ENCODE assay signal across 25 cellular contexts in the genomic region with DNA sequence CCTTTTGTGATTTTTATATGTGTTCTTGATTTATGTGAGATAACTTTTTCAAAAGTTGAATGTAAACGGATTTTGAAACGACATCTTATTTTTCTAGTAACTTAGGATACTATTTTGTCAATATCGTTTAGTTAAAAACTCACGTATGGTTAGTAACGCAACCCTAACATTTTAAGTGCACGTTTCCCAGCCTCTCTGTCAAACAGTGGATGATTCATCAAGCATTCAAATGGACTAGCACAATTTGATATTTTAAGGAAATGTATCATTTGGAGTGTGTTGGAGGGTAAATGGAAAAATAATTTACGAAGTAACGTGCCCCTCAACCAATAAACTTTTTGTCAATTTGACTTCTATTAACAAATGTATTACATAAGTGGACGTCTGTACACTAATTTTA. TPM values are rescaled to one million over a fixed set of nuclear protein-coding genes. Genes with fewer than 3 reads are reported as not detected.
DNase-seq lines count a peak whose midpoint lies in the region; ATAC-seq, FAIRE-seq and TF ChIP-seq lines count a peak whose summit lies in the region.
"Had no signal": no experiment of that assay in that cellular context is flagged by ENCODE, and none has a peak within 500 bp of the region (broad histone marks: within the 10 kb centered on the region; RNA-seq: fewer than 3 reads in every experiment).

No MANE protein-coding gene starts in this region.

- H4K20me1 ChIP-seq in HCT116 (ENCODE audit: insufficient read depth) (no peaks in the 10 kb centered on the region), keratinocyte (ENCODE audit: control insufficient read depth, extremely low read depth, insufficient read depth, low read length) (no peaks in the 10 kb centered on the region), GM23248 (ENCODE audit: insufficient read depth) (no peaks in the 10 kb centered on the region)
- H4K20me1 ChIP-seq: BLaER1 treated with 17β-estradiol and CSF1 and Interleukin-3, amounts not matched to agents 10 nM and 100 nM had no signal

- H3K4me1 ChIP-seq in HCT116 (ENCODE audit: control insufficient read depth in 1 of 2, insufficient read depth in 2 of 2, low read length in 2 of 2) (peaks cover 10 to 22% of the 10 kb centered on the region in 2 experiments), keratinocyte (ENCODE audit: control insufficient read depth, extremely low read depth, insufficient read depth, low read length) (peaks cover 28% of the 10 kb centered on the region), GM23248 (ENCODE audit: insufficient read depth) (peaks cover 15% of the 10 kb centered on the region)
- H3K4me1 ChIP-seq: BE2C, HAP-1 had no signal

- H2AFZ ChIP-seq in HCT116 (ENCODE audit: low read depth, low read length, poor library complexity, severe bottlenecking) (peak overlapping the region; percentile 5), keratinocyte (ENCODE audit: control insufficient read depth, low read length) (no peak overlapping the region), GM23248 (no peak overlapping the region)

- CTCF ChIA-PET in HCT116 (lab: Charles Lee): interaction anchor here (1.6 kb wide), 1 partner anchor 32 kb away, joined by 6 read pairs; no protein-coding TSS in a partner anchor

- no peak overlapping the region for H3K9ac ChIP-seq in HCT116 (ENCODE audit: low read length)
- H3K9ac ChIP-seq in keratinocyte (ENCODE audit: control insufficient read depth, extremely low read depth, insufficient read depth, low read length): no peak overlapping the region
- H3K9ac ChIP-seq in GM23248: no peak overlapping the region
- H3K9ac ChIP-seq: BLaER1 treated with 17β-estradiol and CSF1 and Interleukin-3, amounts not matched to agents 10 nM and 100 nM had no signal

- FAIRE-seq in keratinocyte (lab: Jason Lieb, UNC): no peak
- FAIRE-seq: A549, D721Med, GM19239, H54 had no signal

- in situ Hi-C loops in GM23248 (cut with MboI): no loop called here

- no peaks in the 10 kb centered on the region for H3K9me1 ChIP-seq in keratinocyte (ENCODE audit: control insufficient read depth, extremely low read depth, insufficient read depth, low read length)

- TF ChIP-seq POLR2A in HCT116 (IDR thresholded peaks at IDR 0.05; ENCODE audit: borderline replicate concordance, extremely low read depth, insufficient read depth, insufficient read length): no peak

- TF ChIP-seq RAD21 in HCT116 (IDR thresholded peaks at IDR 0.05; ENCODE audit: low read depth): no peak

- no peak overlapping the region for H3K4me2 ChIP-seq in HCT116 (ENCODE audit: low read length)
- H3K4me2 ChIP-seq in keratinocyte (ENCODE audit: control insufficient read depth, extremely low read depth, insufficient read depth, low read depth, low read length): peak overlapping the region; percentile 23
- H3K4me2 ChIP-seq in GM23248 (ENCODE audit: unreplicated experiment): no peak overlapping the region
- H3K4me2 ChIP-seq: A549; BLaER1 treated with 17β-estradiol and CSF1 and Interleukin-3, amounts not matched to agents 10 nM and 100 nM had no signal

- BruUV-seq in HCT116 (replicated peaks; lab: Mats Ljungman, UMichigan): no TSS peak

- H3K79me2 ChIP-seq in HCT116 (ENCODE audit: insufficient read depth, low read length): no peaks in the 10 kb centered on the region
- H3K79me2 ChIP-seq in keratinocyte (ENCODE audit: control insufficient read depth, insufficient read depth, low read length): no peaks in the 10 kb centered on the region
- H3K79me2 ChIP-seq in GM23248 (ENCODE audit: insufficient read depth): no peaks in the 10 kb centered on the region

- WGBS in GM23248 (ENCODE audit: low coverage in 1 of 2, low lambda C conversion rate in 2 of 2, missing lambda C conversion rate in 2 of 2), 2 experiments: 96 to 97% methylated on average over 9 of the region's 9 CpGs

- H3K9me3 ChIP-seq in HCT116 (ENCODE audit: control insufficient read depth in 1 of 2, insufficient read depth in 1 of 2, low read depth in 1 of 2, low read length in 2 of 2) (no peaks in the 10 kb centered on the region), keratinocyte (ENCODE audit: control insufficient read depth, low read depth, low read length) (no peaks in the 10 kb centered on the region), GM23248 (ENCODE audit: low read depth) (no peaks in the 10 kb centered on the region)
- H3K9me3 ChIP-seq: A549; BE2C; BLaER1 treated with 17β-estradiol and CSF1 and Interleukin-3, amounts not matched to agents 10 nM and 100 nM; HAP-1 had no signal

- RAD21 ChIA-PET in HCT116 (lab: Charles Lee; ENCODE audit: low non-redundant PET in 1 of 2, low total read pairs in 2 of 2, uncharacterized antibody in 2 of 2, unreplicated experiment in 2 of 2): no interaction called here

- DNase-seq in HCT116 (ENCODE audit: low read depth, low spot score): no peak
- DNase-seq in dermis blood vessel endothelial cell: peak; percentile 54
- DNase-seq in keratinocyte (ENCODE audit: low read depth, low spot score): no peak
- no peak for DNase-seq in NK-92 treated with Interleukin-12 subunit alpha and Interleukin-12 subunit beta, amount 100 ng/mL, for 24 hours (lab: John Stamatoyannopoulos, UW)
- DNase-seq in NCI-H1694 treated with DMSO at 0.1 percent for 48 hours (lab: John Stamatoyannopoulos, UW): no peak
- DNase-seq in GM23248: no peak
- DNase-seq: 8988T; ACHN; AML-193; BE2C; CD4-positive, alpha-beta T cell; CD8-positive, alpha-beta memory T cell; DMS 273 treated with DMSO at 0.1 percent for 48 hours; DMS79; EL; GDM1; GOT3 had no signal

- intact Hi-C loops in HCT116 (cut with micrococcal nuclease): no loop called here

- H3K36me3 ChIP-seq in HCT116 (ENCODE audit: control insufficient read depth in 1 of 2, insufficient read depth in 2 of 2, low read length in 2 of 2): no peaks in the 10 kb centered on the region
- H3K36me3 ChIP-seq in keratinocyte (ENCODE audit: control insufficient read depth in 2 of 2, extremely low read depth in 1 of 2, insufficient read depth in 2 of 2, low read length in 2 of 2): no peaks in the 10 kb centered on the region
- H3K36me3 ChIP-seq in GM23248 (ENCODE audit: low read depth): 0 out of 2 replicates have a peak, but pooled peaks cover under 1% of the 10 kb centered on the region
- H3K36me3 ChIP-seq: BE2C, HAP-1 had no signal

- H3K27ac ChIP-seq in HCT116 (ENCODE audit: low read depth, low read length) (no peak overlapping the region), keratinocyte (ENCODE audit: control insufficient read depth, insufficient read depth, low read length) (no peak overlapping the region), GM23248 (no peak overlapping the region)
- H3K27ac ChIP-seq: A549; BLaER1 treated with 17β-estradiol and CSF1 and Interleukin-3, amounts not matched to agents 10 nM and 100 nM had no signal

- POLR2A ChIA-PET in HCT116 (lab: Charles Lee): no interaction called here

- no peak for TF ChIP-seq CTCF in HCT116 (IDR thresholded peaks at IDR 0.05 in 2 of 3, conservative IDR thresholded peaks at IDR 0.05 in 1 of 3; ENCODE audit: borderline replicate concordance in 1 of 3, insufficient read depth in 1 of 3, low read depth in 2 of 3, low read length in 2 of 3)
- no peak for TF ChIP-seq CTCF in keratinocyte (optimal IDR thresholded peaks at IDR 0.05 in 1 of 3, IDR thresholded peaks at IDR 0.05 in 1 of 3, conservative IDR thresholded peaks at IDR 0.05 in 1 of 3; ENCODE audit: extremely low read depth in 1 of 3, insufficient read depth in 2 of 3, low read length in 3 of 3)

- H3K27me3 ChIP-seq in HCT116 (ENCODE audit: insufficient read depth, low read length) (no peaks in the 10 kb centered on the region), keratinocyte (ENCODE audit: control insufficient read depth, extremely low read depth, insufficient read depth, low read length) (no peaks in the 10 kb centered on the region), GM23248 (replicated peaks; ENCODE audit: insufficient read depth) (no peaks in the 10 kb centered on the region)
- H3K27me3 ChIP-seq: BE2C; BLaER1 treated with 17β-estradiol and CSF1 and Interleukin-3, amounts not matched to agents 10 nM and 100 nM had no signal

- ATAC-seq in HCT116: no peak
- ATAC-seq: GM12878 had no signal

- H3K4me3 ChIP-seq in HCT116 (replicated peaks in 1 of 2; ENCODE audit: low read depth in 1 of 2, low read length in 2 of 2) (no peak overlapping the region), keratinocyte (ENCODE audit: control insufficient read depth in 2 of 3, extremely low read depth in 1 of 3, insufficient read depth in 2 of 3, low read depth in 1 of 3, low read length in 3 of 3) (no peak overlapping the region), GM23248 (no peak overlapping the region)
- H3K4me3 ChIP-seq: A549; BLaER1 treated with 17β-estradiol and CSF1 and Interleukin-3, amounts not matched to agents 10 nM and 100 nM; GM12878; HAP-1 had no signal

- dilution Hi-C loops in keratinocyte (cut with MboI; ENCODE audit: extremely low pct_ligation_motif_present, low sequenced_read_pairs): no loop called here

- H3F3A ChIP-seq in GM23248 (ENCODE audit: insufficient read depth): peaks cover 9% of the 10 kb centered on the region

- H3K9me2 ChIP-seq in HCT116 (ENCODE audit: insufficient read depth) (no peaks in the 10 kb centered on the region), GM23248 (ENCODE audit: insufficient read depth) (no peaks in the 10 kb centered on the region)

RNA-seq across cellular contexts. Expression of a gene that starts 23.3 kb away (rescaled TPM):
- total RNA-seq in HCT116 (2021; ENCODE audit: unreplicated experiment): not detected
- polyA plus RNA-seq in HCT116 (2012): not detected in 2 replicates
- not detected in 2 replicates for total RNA-seq in dermis blood vessel endothelial cell
- polyA plus RNA-seq in keratinocyte: not detected in 3 replicates
- not detected for polyA plus RNA-seq in keratinocyte (2011; ENCODE audit: low read depth)
- not detected in 2 replicates for polyA plus RNA-seq in keratinocyte (2011; cell fraction: cytosol; rRNA removed)
- not detected in 2 replicates for polyA plus RNA-seq in keratinocyte (2011; cell fraction: nucleus; rRNA removed)
- not detected in 2 replicates for polyA plus RNA-seq in keratinocyte (2012; ENCODE audit: low replicate concordance)
- polyA minus RNA-seq in keratinocyte: not detected in 3 replicates
- polyA minus RNA-seq in keratinocyte (2011; cell fraction: cytosol; rRNA and poly(A)+ RNA removed): not detected
- not detected in 2 replicates for polyA minus RNA-seq in keratinocyte (2011; cell fraction: nucleus; rRNA and poly(A)+ RNA removed)
- not detected in 2 replicates for total RNA-seq in GM23248 (2014; rRNA removed; shearing (Covaris generic))
- not detected in 2 replicates for polyA plus RNA-seq in GM23248 (2016; fragmentation: Nextera tagmentation; extraction: Ambion mirVana)
- total RNA-seq: CD4-positive, alpha-beta T cell; CD8-positive, alpha-beta memory T cell; GM12878 had no signal
- polyA plus RNA-seq: A549; CD14-positive monocyte; CD8-positive, alpha-beta memory T cell had no signal

RNA-seq across cellular contexts. Expression of a gene that starts 45.0 kb away (rescaled TPM):
- total RNA-seq in HCT116 (2021; ENCODE audit: unreplicated experiment) (not detected), dermis blood vessel endothelial cell (under 0.01 and 0.09 TPM in 2 replicates)
- not detected in 2 replicates for polyA plus RNA-seq in HCT116 (2012)
- polyA plus RNA-seq in keratinocyte (0.17 to 0.58 TPM (median 0.51 TPM) in 3 replicates), GM23248 (2016; fragmentation: Nextera tagmentation; extraction: Ambion mirVana) (16.7 and 17.7 TPM in 2 replicates)
- polyA plus RNA-seq in keratinocyte (2011; ENCODE audit: low read depth): 0.16 TPM
- 0.29 and 0.41 TPM in 2 replicates for polyA plus RNA-seq in keratinocyte (2011; cell fraction: cytosol; rRNA removed)
- 0.28 and 0.29 TPM in 2 replicates for polyA plus RNA-seq in keratinocyte (2011; cell fraction: nucleus; rRNA removed)
- 0.08 and 0.37 TPM in 2 replicates for polyA plus RNA-seq in keratinocyte (2012; ENCODE audit: low replicate concordance)
- polyA minus RNA-seq in keratinocyte: 0.07 to 0.13 TPM in 2 of 3 replicates, not detected in the other
- polyA minus RNA-seq in keratinocyte (2011; cell fraction: cytosol; rRNA and poly(A)+ RNA removed): not detected
- polyA minus RNA-seq in keratinocyte (2011; cell fraction: nucleus; rRNA and poly(A)+ RNA removed): 0.23 TPM in 1 of 2 replicates, not detected in the other
- 10.6 and 10.8 TPM in 2 replicates for total RNA-seq in GM23248 (2014; rRNA removed; shearing (Covaris generic))
- total RNA-seq: GM12878 had no signal
- polyA plus RNA-seq: A549; CD14-positive monocyte; CD8-positive, alpha-beta memory T cell; GM12878 had no signal

RNA-seq across cellular contexts. Expression of a gene that starts 56.4 kb away (rescaled TPM):
- total RNA-seq in HCT116 (2021; ENCODE audit: unreplicated experiment) (not detected), dermis blood vessel endothelial cell (0.51 and 0.93 TPM in 2 replicates)
- 0.03 TPM in 1 of 2 replicates, not detected in the other for polyA plus RNA-seq in HCT116 (2012)
- polyA plus RNA-seq in keratinocyte (0.03 TPM in 1 of 3 replicates, not detected in the others), GM23248 (2016; fragmentation: Nextera tagmentation; extraction: Ambion mirVana) (not detected in 2 replicates)
- not detected for polyA plus RNA-seq in keratinocyte (2011; ENCODE audit: low read depth)
- polyA plus RNA-seq in keratinocyte (2011; cell fraction: cytosol; rRNA removed): not detected in 2 replicates
- polyA plus RNA-seq in keratinocyte (2011; cell fraction: nucleus; rRNA removed): 0.04 and 0.05 TPM in 2 replicates
- not detected in 2 replicates for polyA plus RNA-seq in keratinocyte (2012; ENCODE audit: low replicate concordance)
- polyA minus RNA-seq in keratinocyte: not detected in 3 replicates
- polyA minus RNA-seq in keratinocyte (2011; cell fraction: cytosol; rRNA and poly(A)+ RNA removed): not detected
- polyA minus RNA-seq in keratinocyte (2011; cell fraction: nucleus; rRNA and poly(A)+ RNA removed): not detected in 2 replicates
- total RNA-seq in GM23248 (2014; rRNA removed; shearing (Covaris generic)): not detected in 2 replicates
- total RNA-seq: CD4-positive, alpha-beta T cell; CD8-positive, alpha-beta memory T cell had no signal
- polyA plus RNA-seq: A549; CD14-positive monocyte; CD8-positive, alpha-beta memory T cell had no signal

Comparison
In these comparisons a context has a peak if more than half of its experiments do, and no peak if none do; other contexts are left out.
1. RNA of a gene that starts 45.0 kb away (total RNA-seq): 10.6 to 10.8 TPM in GM23248; not detected in HCT116 (single experiment) and under 0.01 to 0.09 TPM in dermis blood vessel endothelial cell; every median in the first group is over 10 times any median in the second.